In genomic region chr14:20873370-20874177, GRCh38 we compare ENCODE assay signal across 8 cellular contexts. TPM values are rescaled to one million over a fixed set of nuclear protein-coding genes. Genes with fewer than 3 reads are reported as not detected.
A peak's percentile ranks its signal among the peaks of the same experiment; 100 is the strongest.
DNase-seq lines count a peak whose midpoint lies in the region; ATAC-seq and TF ChIP-seq lines count a peak whose summit lies in the region.

No MANE protein-coding gene starts in this region.

- H3K4me3 ChIP-seq in MM.1S (ENCODE audit: low read length) = peak overlapping the region; percentile 23; the same call in 1 of the 2 replicates
- H3K4me3 ChIP-seq in lower lobe of right lung = peak overlapping the region; percentile 34

- no peaks in the 10 kb centered on the region for H3K79me2 ChIP-seq in MM.1S (ENCODE audit: low read length)

- H2AFZ ChIP-seq in MM.1S (ENCODE audit: low read length) = no peak overlapping the region; the same call in 1 of the 2 replicates

- ATAC-seq in GM19463 (IDR thresholded peaks at IDR 0.05; ENCODE audit: unreplicated experiment) (peak; percentile 87), lower lobe of right lung (peak; percentile 95 to 96)

- H3F3A ChIP-seq in MM.1S (ENCODE audit: insufficient read depth, low read length) = no peaks in the 10 kb centered on the region

- peak; percentile 54 for DNase-seq in MM.1S
- peak; percentile 56 to 78 for DNase-seq in activated CD4-positive, alpha-beta T cell treated with anti-CD3 and anti-CD28 coated beads, Interleukin-2, amount 50 U/mL, for 24 hours (ENCODE audit: low read depth in 1 of 2, low spot score in 1 of 2)
- DNase-seq in ecto neural progenitor cell (ENCODE audit: low spot score) = peak; percentile 91
- peak; percentile 93 for DNase-seq in lower lobe of right lung
- DNase-seq in stimulated activated CD8-positive, alpha-beta memory T cell treated with anti-CD3 and anti-CD28 coated beads, Interleukin-12 subunit alpha, Interleukin-12 subunit beta, amount 100 ng/mL, for 1 hour (ENCODE audit: low read depth) = peak; percentile 62
- DNase-seq in NCI-H2029 treated with DMSO at 0.1 percent for 48 hours (lab: John Stamatoyannopoulos, UW) = no peak

- H4K20me1 ChIP-seq in MM.1S (ENCODE audit: insufficient read depth, low read length) = no peaks in the 10 kb centered on the region

- H3K4me1 ChIP-seq in MM.1S (ENCODE audit: low read length) (no peaks in the 10 kb centered on the region), lower lobe of right lung (peaks cover 9% of the 10 kb centered on the region)

- H3K36me3 ChIP-seq in MM.1S (replicated peaks; ENCODE audit: insufficient read depth, low read length) (no peaks in the 10 kb centered on the region), lower lobe of right lung (no peaks in the 10 kb centered on the region)

- no peak overlapping the region for H3K27ac ChIP-seq in C4-2B
- no peak overlapping the region for H3K27ac ChIP-seq in MM.1S (ENCODE audit: low read length)
- no peak overlapping the region for H3K27ac ChIP-seq in lower lobe of right lung

- no peaks in the 10 kb centered on the region for H3K27me3 ChIP-seq in MM.1S (replicated peaks; ENCODE audit: insufficient read depth, low read length)
- H3K27me3 ChIP-seq in lower lobe of right lung (ENCODE audit: low read depth) = no peaks in the 10 kb centered on the region

- H3K9ac ChIP-seq in MM.1S (ENCODE audit: low read length) = no peak overlapping the region

- intact Hi-C loops in lower lobe of right lung (cut with DNase I) = no loop called here

- peak overlapping the region; percentile 38 for H3K4me2 ChIP-seq in MM.1S (ENCODE audit: low read depth, low read length)

- peak; percentile 86 for TF ChIP-seq CTCF in C4-2B (conservative IDR thresholded peaks at IDR 0.05)
- peak; percentile 72 for TF ChIP-seq CTCF in MM.1S (IDR thresholded peaks at IDR 0.05; ENCODE audit: low read length)
- TF ChIP-seq CTCF in lower lobe of right lung (IDR thresholded peaks at IDR 0.05) = peak; percentile 92

- no peaks in the 10 kb centered on the region for H3K9me2 ChIP-seq in MM.1S (replicated peaks; ENCODE audit: insufficient read depth, low read length)

- H3K9me3 ChIP-seq in MM.1S (replicated peaks; ENCODE audit: insufficient read depth, low read length) (no peaks in the 10 kb centered on the region), lower lobe of right lung (no peaks in the 10 kb centered on the region)

RNA-seq across cellular contexts. Expression of gene RNASE3, which starts 17.6 kb away (rescaled TPM):
- total RNA-seq in lower lobe of right lung = not detected
